ENCODE assay signal across 1 cellular context in the genomic region with DNA sequence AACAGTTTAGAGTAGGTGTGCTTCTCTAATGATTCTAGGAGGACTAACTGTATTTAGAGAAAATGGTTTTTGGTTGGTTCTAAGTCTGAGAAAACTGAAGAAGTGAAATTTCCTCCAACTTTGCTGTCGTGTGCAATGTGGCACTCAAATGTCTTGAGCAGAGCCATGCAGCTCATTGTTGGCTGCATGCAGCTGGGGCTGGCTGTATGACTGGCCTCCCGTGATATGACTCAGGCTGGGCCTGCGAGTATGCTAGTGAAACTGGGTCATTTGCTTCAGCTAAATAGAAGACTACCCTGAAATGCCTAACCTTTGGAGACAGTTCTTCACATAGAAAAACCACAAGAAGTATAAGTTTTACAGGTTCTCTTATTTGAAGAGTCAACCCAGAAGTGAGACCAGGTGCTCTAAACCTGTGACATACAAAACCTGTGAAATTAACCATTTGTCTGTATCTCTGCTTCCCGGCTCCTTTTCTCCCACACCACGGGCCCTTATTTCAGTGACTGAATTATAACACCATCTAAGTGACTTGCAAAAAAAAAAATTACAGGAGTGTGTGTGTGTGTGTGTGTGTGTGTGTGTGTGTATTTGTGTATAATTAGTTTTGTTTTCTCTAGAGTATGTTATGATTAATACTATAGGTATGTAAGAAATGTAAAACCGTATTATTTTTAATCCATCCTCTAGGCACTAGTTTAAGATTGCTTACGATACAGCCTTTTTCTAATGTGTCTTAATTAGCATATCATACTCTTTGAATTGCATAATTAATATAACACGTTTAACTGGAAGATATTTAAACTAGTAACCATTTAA.
TF ChIP-seq lines count a peak whose summit lies in the region.

No MANE protein-coding gene starts in this region.

TF ChIP-seq in GM12878, 131 proteins besides CTCF, POLR2A, EP300 and RAD21 (continued from another document):
- TF ChIP-seq, protein P1, sequence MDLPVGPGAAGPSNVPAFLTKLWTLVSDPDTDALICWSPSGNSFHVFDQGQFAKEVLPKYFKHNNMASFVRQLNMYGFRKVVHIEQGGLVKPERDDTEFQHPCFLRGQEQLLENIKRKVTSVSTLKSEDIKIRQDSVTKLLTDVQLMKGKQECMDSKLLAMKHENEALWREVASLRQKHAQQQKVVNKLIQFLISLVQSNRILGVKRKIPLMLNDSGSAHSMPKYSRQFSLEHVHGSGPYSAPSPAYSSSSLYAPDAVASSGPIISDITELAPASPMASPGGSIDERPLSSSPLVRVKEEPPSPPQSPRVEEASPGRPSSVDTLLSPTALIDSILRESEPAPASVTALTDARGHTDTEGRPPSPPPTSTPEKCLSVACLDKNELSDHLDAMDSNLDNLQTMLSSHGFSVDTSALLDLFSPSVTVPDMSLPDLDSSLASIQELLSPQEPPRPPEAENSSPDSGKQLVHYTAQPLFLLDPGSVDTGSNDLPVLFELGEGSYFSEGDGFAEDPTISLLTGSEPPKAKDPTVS (IDR thresholded peaks at IDR 0.05; ENCODE audit: low read depth, low read length), result no peak
- TF ChIP-seq, protein P2, sequence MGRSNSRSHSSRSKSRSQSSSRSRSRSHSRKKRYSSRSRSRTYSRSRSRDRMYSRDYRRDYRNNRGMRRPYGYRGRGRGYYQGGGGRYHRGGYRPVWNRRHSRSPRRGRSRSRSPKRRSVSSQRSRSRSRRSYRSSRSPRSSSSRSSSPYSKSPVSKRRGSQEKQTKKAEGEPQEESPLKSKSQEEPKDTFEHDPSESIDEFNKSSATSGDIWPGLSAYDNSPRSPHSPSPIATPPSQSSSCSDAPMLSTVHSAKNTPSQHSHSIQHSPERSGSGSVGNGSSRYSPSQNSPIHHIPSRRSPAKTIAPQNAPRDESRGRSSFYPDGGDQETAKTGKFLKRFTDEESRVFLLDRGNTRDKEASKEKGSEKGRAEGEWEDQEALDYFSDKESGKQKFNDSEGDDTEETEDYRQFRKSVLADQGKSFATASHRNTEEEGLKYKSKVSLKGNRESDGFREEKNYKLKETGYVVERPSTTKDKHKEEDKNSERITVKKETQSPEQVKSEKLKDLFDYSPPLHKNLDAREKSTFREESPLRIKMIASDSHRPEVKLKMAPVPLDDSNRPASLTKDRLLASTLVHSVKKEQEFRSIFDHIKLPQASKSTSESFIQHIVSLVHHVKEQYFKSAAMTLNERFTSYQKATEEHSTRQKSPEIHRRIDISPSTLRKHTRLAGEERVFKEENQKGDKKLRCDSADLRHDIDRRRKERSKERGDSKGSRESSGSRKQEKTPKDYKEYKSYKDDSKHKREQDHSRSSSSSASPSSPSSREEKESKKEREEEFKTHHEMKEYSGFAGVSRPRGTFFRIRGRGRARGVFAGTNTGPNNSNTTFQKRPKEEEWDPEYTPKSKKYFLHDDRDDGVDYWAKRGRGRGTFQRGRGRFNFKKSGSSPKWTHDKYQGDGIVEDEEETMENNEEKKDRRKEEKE (IDR thresholded peaks at IDR 0.05), result no peak
- TF ChIP-seq TBL1XR1 (IDR thresholded peaks at IDR 0.05; ENCODE audit: low read depth, low read length) (peak; percentile 86), BHLHE40 (IDR thresholded peaks at IDR 0.05; ENCODE audit: borderline replicate concordance in 1 of 2, low read depth in 2 of 2, low read length in 1 of 2) (peak; percentile 90 to 91), POLR2AphosphoS2 (IDR thresholded peaks at IDR 0.05; ENCODE audit: low read depth, low read length) (no peak), NFYA (IDR thresholded peaks at IDR 0.05; ENCODE audit: borderline replicate concordance, low read depth, low read length) (no peak), BACH1 (IDR thresholded peaks at IDR 0.05; ENCODE audit: borderline replicate concordance) (peak; percentile 96), POU2F2 (IDR thresholded peaks at IDR 0.05; ENCODE audit: borderline replicate concordance, low read depth, low read length) (peak; percentile 96), BMI1 (IDR thresholded peaks at IDR 0.05; ENCODE audit: borderline replicate concordance) (peak; percentile 53; the same call in 1 of the 2 replicates), MTA3 (IDR thresholded peaks at IDR 0.05; ENCODE audit: borderline replicate concordance, low read length) (peak; percentile 94), SIN3A (IDR thresholded peaks at IDR 0.05; ENCODE audit: low read depth, low read length) (no peak), JUND (IDR thresholded peaks at IDR 0.05; ENCODE audit: low read depth, low read length) (peak; percentile 97), CBX5 (IDR thresholded peaks at IDR 0.05; ENCODE audit: low read depth) (peak; percentile 96)
- TF ChIP-seq, protein P3, sequence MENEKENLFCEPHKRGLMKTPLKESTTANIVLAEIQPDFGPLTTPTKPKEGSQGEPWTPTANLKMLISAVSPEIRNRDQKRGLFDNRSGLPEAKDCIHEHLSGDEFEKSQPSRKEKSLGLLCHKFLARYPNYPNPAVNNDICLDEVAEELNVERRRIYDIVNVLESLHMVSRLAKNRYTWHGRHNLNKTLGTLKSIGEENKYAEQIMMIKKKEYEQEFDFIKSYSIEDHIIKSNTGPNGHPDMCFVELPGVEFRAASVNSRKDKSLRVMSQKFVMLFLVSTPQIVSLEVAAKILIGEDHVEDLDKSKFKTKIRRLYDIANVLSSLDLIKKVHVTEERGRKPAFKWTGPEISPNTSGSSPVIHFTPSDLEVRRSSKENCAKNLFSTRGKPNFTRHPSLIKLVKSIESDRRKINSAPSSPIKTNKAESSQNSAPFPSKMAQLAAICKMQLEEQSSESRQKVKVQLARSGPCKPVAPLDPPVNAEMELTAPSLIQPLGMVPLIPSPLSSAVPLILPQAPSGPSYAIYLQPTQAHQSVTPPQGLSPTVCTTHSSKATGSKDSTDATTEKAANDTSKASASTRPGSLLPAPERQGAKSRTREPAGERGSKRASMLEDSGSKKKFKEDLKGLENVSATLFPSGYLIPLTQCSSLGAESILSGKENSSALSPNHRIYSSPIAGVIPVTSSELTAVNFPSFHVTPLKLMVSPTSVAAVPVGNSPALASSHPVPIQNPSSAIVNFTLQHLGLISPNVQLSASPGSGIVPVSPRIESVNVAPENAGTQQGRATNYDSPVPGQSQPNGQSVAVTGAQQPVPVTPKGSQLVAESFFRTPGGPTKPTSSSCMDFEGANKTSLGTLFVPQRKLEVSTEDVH (IDR thresholded peaks at IDR 0.05; ENCODE audit: low read depth, partially characterized antibody), result no peak
- TF ChIP-seq, protein P4, sequence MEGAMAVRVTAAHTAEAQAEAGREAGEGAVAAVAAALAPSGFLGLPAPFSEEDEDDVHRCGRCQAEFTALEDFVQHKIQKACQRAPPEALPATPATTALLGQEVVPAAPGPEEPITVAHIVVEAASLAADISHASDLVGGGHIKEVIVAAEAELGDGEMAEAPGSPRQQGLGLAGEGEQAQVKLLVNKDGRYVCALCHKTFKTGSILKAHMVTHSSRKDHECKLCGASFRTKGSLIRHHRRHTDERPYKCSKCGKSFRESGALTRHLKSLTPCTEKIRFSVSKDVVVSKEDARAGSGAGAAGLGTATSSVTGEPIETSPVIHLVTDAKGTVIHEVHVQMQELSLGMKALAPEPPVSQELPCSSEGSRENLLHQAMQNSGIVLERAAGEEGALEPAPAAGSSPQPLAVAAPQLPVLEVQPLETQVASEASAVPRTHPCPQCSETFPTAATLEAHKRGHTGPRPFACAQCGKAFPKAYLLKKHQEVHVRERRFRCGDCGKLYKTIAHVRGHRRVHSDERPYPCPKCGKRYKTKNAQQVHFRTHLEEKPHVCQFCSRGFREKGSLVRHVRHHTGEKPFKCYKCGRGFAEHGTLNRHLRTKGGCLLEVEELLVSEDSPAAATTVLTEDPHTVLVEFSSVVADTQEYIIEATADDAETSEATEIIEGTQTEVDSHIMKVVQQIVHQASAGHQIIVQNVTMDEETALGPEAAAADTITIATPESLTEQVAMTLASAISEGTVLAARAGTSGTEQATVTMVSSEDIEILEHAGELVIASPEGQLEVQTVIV (IDR thresholded peaks at IDR 0.05; ENCODE audit: borderline replicate concordance, partially characterized antibody), result no peak
- TF ChIP-seq, protein P5, sequence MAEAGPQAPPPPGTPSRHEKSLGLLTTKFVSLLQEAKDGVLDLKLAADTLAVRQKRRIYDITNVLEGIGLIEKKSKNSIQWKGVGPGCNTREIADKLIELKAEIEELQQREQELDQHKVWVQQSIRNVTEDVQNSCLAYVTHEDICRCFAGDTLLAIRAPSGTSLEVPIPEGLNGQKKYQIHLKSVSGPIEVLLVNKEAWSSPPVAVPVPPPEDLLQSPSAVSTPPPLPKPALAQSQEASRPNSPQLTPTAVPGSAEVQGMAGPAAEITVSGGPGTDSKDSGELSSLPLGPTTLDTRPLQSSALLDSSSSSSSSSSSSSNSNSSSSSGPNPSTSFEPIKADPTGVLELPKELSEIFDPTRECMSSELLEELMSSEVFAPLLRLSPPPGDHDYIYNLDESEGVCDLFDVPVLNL (IDR thresholded peaks at IDR 0.05; ENCODE audit: low read depth, low read length), result no peak
